In genomic region chr2:223835701-223836532, GRCh38 we compare ENCODE assay signal across 9 cellular contexts. TPM values are rescaled to one million over a fixed set of nuclear protein-coding genes. Genes with fewer than 3 reads are reported as not detected.
DNase-seq lines count a peak whose midpoint lies in the region; ATAC-seq and TF ChIP-seq lines count a peak whose summit lies in the region.
"Had no signal": no experiment of that assay in that cellular context is flagged by ENCODE, and none has a peak within 500 bp of the region (broad histone marks: within the 10 kb centered on the region; RNA-seq: fewer than 3 reads in every experiment).

No MANE protein-coding gene starts in this region.

- TF ChIP-seq POLR2A in esophagus squamous epithelium (IDR thresholded peaks at IDR 0.05) = no peak

- peaks cover 0 to 30% (median 10%) of the 10 kb centered on the region in 3 donors for H3K4me1 ChIP-seq in esophagus squamous epithelium

- H3K36me3 Mint-ChIP-seq in activated CD8-positive, alpha-beta memory T cell treated with anti-CD3 and anti-CD28 coated beads, Interleukin-2, amount 10 ng/mL, durations not matched to agents 7 days and 5 days = peaks cover 3% of the 10 kb centered on the region

- TF ChIP-seq CTCF in esophagus squamous epithelium (IDR thresholded peaks at IDR 0.05) = no peak

- intact Hi-C loops in esophagus squamous epithelium (cut with DNase I) = no loop called here

- peak overlapping the region; percentile 78 for H3K27ac Mint-ChIP-seq in activated CD8-positive, alpha-beta memory T cell treated with anti-CD3 and anti-CD28 coated beads, Interleukin-2, amount 10 ng/mL, durations not matched to agents 7 days and 5 days

- no peaks in the 10 kb centered on the region for H3K36me3 ChIP-seq in esophagus squamous epithelium

- H3K4me3 ChIP-seq in esophagus squamous epithelium = peak overlapping the region in 3 of 4 donors; percentile 58 to 95 (median 88)

- 58 to 67% methylated on average over 4 to 8 of the region's 15 CpGs for WGBS in esophagus squamous epithelium, 2 donors

- peak overlapping the region; percentile 97 for H3K4me3 Mint-ChIP-seq in activated CD8-positive, alpha-beta memory T cell treated with anti-CD3 and anti-CD28 coated beads, Interleukin-2, amount 10 ng/mL, durations not matched to agents 7 days and 5 days

- H3K27ac ChIP-seq in esophagus squamous epithelium = peak overlapping the region in 1 of 4 donors; percentile 9

- H3K9me3 Mint-ChIP-seq in activated CD8-positive, alpha-beta memory T cell treated with anti-CD3 and anti-CD28 coated beads, Interleukin-2, amount 10 ng/mL, durations not matched to agents 7 days and 5 days (ENCODE audit: low read depth) = no peaks in the 10 kb centered on the region

- CTCF ChIA-PET in activated CD8-positive, alpha-beta memory T cell treated with anti-CD3 and anti-CD28 coated beads, Interleukin-2, amount 10 ng/mL, durations not matched to agents 7 days and 5 days (lab: Charles Lee) = interaction anchor here (0.6 to 2.1 kb wide), 7 partner anchors 24 to 1076 kb away, joined by 3 to 6 read pairs (median 3); no protein-coding TSS in a partner anchor

- H3K4me1 Mint-ChIP-seq in activated CD8-positive, alpha-beta memory T cell treated with anti-CD3 and anti-CD28 coated beads, Interleukin-2, amount 10 ng/mL, durations not matched to agents 7 days and 5 days = peaks cover 28% of the 10 kb centered on the region

- DNase-seq in activated CD8-positive, alpha-beta memory T cell treated with anti-CD3 and anti-CD28 coated beads, Interleukin-2, amount 10 ng/mL, durations not matched to agents 7 days and 5 days = peak; percentile 40
- no peak for DNase-seq in activated CD8-positive, alpha-beta memory T cell treated with anti-CD3 and anti-CD28 coated beads, Interleukin-2, amount 50 U/mL, for 48 hours
- DNase-seq in NAMALWA (ENCODE audit: low spot score) (peak; percentile 73), esophagus squamous epithelium (lab: John Stamatoyannopoulos, UW) (no peak), NCI-H2196 (lab: John Stamatoyannopoulos, UW; ENCODE audit: unreplicated experiment) (no peak)
- no peak for DNase-seq in NK-92 treated with Interleukin-12 subunit alpha and Interleukin-12 subunit beta, amount 100 ng/mL, for 24 hours (lab: John Stamatoyannopoulos, UW)

- H3K27me3 ChIP-seq in esophagus squamous epithelium = no peaks in the 10 kb centered on the region
- H3K27me3 ChIP-seq: body of pancreas had no signal

- ATAC-seq in activated CD8-positive, alpha-beta memory T cell treated with anti-CD3 and anti-CD28 coated beads, Interleukin-2, amount 10 ng/mL, durations not matched to agents 7 days and 5 days = no peak
- peak; percentile 49 for ATAC-seq in HG02610 (IDR thresholded peaks at IDR 0.05; ENCODE audit: unreplicated experiment)
- no peak for ATAC-seq in activated CD4-positive, CD25-positive, alpha-beta regulatory T cell treated with anti-CD3 and anti-CD28 coated beads, Interleukin-2, amount 50 U/mL, for 24 hours
- ATAC-seq: body of pancreas had no signal

- no peaks in the 10 kb centered on the region for H3K9me3 ChIP-seq in esophagus squamous epithelium
- H3K9me3 ChIP-seq: body of pancreas had no signal

- H3K27me3 Mint-ChIP-seq in activated CD8-positive, alpha-beta memory T cell treated with anti-CD3 and anti-CD28 coated beads, Interleukin-2, amount 10 ng/mL, durations not matched to agents 7 days and 5 days = no peaks in the 10 kb centered on the region

RNA-seq across cellular contexts. Expression of gene AP1S3, which starts 1.5 kb away (rescaled TPM):
- 10 to 100 TPM; 12.9 to 13.5 TPM for total RNA-seq in activated CD8-positive, alpha-beta memory T cell treated with anti-CD3 and anti-CD28 coated beads, Interleukin-2, amount 10 ng/mL, durations not matched to agents 7 days and 5 days
- total RNA-seq in esophagus squamous epithelium = 10 to 100 TPM; 11.3 to 27.4 (median 15.6) TPM

Comparison
In these comparisons a context has a peak if more than half of its experiments do, and no peak if none do; other contexts are left out.
1. DNase-seq: peak in activated CD8-positive, alpha-beta memory T cell treated with anti-CD3 and anti-CD28 coated beads, Interleukin-2, amount 10 ng/mL, durations not matched to agents 7 days and 5 days (single experiment) and NAMALWA (single experiment); none in activated CD8-positive, alpha-beta memory T cell treated with anti-CD3 and anti-CD28 coated beads, Interleukin-2, amount 50 U/mL, for 48 hours (single experiment), esophagus squamous epithelium (single experiment), NK-92 treated with Interleukin-12 subunit alpha and Interleukin-12 subunit beta, amount 100 ng/mL, for 24 hours (single experiment) and NCI-H2196 (single experiment).